Comparison of ENCODE assay signal across 8 cellular contexts in genomic region chr11:1309498-1310314, GRCh38. TPM values are rescaled to one million over a fixed set of nuclear protein-coding genes. Genes with fewer than 3 reads are reported as not detected.
DNase-seq lines count a peak whose midpoint lies in the region; ATAC-seq and TF ChIP-seq lines count a peak whose summit lies in the region.

TOLLIP (minus strand) TSS chr11:1309632; CDS start chr11:1309498, 134 bp downstream.

- H2AFZ ChIP-seq in GM23248: peak within 1 kb of the TSS; percentile 86

- H3K4me3 ChIP-seq in GM23248: peak within 1 kb of the TSS; percentile 72
- peak within 1 kb of the TSS; percentile 65 for H3K4me3 ChIP-seq in fibroblast of mammary gland (ENCODE audit: control insufficient read depth, low read depth, low read length)

- peaks cover 5% of the 10 kb centered on the region for H3K4me1 ChIP-seq in GM23248 (ENCODE audit: insufficient read depth)

- peak within 1 kb of the TSS; percentile 87 to 98 (median 97) for H3K27ac Mint-ChIP-seq in naive thymus-derived CD8-positive, alpha-beta T cell
- peak within 1 kb of the TSS; percentile 95 for H3K27ac Mint-ChIP-seq in stimulated activated naive B cell treated with anti-CD40 and anti-IgM and Interleukin-4, amounts not matched to agents 10 μg/mL and 1 μg/mL and 100 μg/mL, for 72 hours

- no peaks in the 10 kb centered on the region for H3K36me3 ChIP-seq in GM23248 (ENCODE audit: low read depth)

- in situ Hi-C loops in GM23248 (cut with MboI): no loop called here

- peak within 1 kb of the TSS; percentile 90 for H3K9ac ChIP-seq in GM23248

- TF ChIP-seq CTCF in fibroblast of mammary gland (conservative IDR thresholded peaks at IDR 0.05; ENCODE audit: control insufficient read depth, insufficient read depth, low read depth, low read length): peak; percentile 4

- peak within 1 kb of the TSS; percentile 67 for H3K27ac ChIP-seq in GM23248

- ATAC-seq in naive thymus-derived CD8-positive, alpha-beta T cell: peak; percentile 77 to 80
- peak; percentile 76 to 82 for ATAC-seq in stimulated activated naive B cell treated with anti-CD40 and anti-IgM and Interleukin-4, amounts not matched to agents 10 μg/mL and 1 μg/mL and 100 μg/mL, for 72 hours (replicated peaks)

- H3K4me1 Mint-ChIP-seq in naive thymus-derived CD8-positive, alpha-beta T cell: peaks cover 29 to 58% (median 55%) of the 10 kb centered on the region in 4 donors
- peaks cover 35 to 55% of the 10 kb centered on the region in 2 donors for H3K4me1 Mint-ChIP-seq in stimulated activated naive B cell treated with anti-CD40 and anti-IgM and Interleukin-4, amounts not matched to agents 10 μg/mL and 1 μg/mL and 100 μg/mL, for 72 hours

- no peaks in the 10 kb centered on the region for H3K27me3 Mint-ChIP-seq in naive thymus-derived CD8-positive, alpha-beta T cell
- H3K27me3 Mint-ChIP-seq in stimulated activated naive B cell treated with anti-CD40 and anti-IgM and Interleukin-4, amounts not matched to agents 10 μg/mL and 1 μg/mL and 100 μg/mL, for 72 hours: no peaks in the 10 kb centered on the region

- no peaks in the 10 kb centered on the region for H4K20me1 ChIP-seq in GM23248 (ENCODE audit: insufficient read depth)

- peaks cover 0 to 11% (median 0%) of the 10 kb centered on the region in 3 donors for H3K36me3 Mint-ChIP-seq in naive thymus-derived CD8-positive, alpha-beta T cell
- H3K36me3 Mint-ChIP-seq in stimulated activated naive B cell treated with anti-CD40 and anti-IgM and Interleukin-4, amounts not matched to agents 10 μg/mL and 1 μg/mL and 100 μg/mL, for 72 hours: peaks cover 4 to 33% of the 10 kb centered on the region in 2 donors

- peak within 1 kb of the TSS; percentile 68 for H3K4me2 ChIP-seq in GM23248 (ENCODE audit: unreplicated experiment)

- H3K79me2 ChIP-seq in GM23248 (ENCODE audit: insufficient read depth): peaks cover 41% of the 10 kb centered on the region

- H3F3A ChIP-seq in GM23248 (ENCODE audit: insufficient read depth): peaks cover 2% of the 10 kb centered on the region; the same call in 1 of the 2 replicates

- H3K9me2 ChIP-seq in GM23248 (ENCODE audit: insufficient read depth): no peaks in the 10 kb centered on the region

- 1 to 2% methylated on average over 66 to 67 of the region's 97 CpGs for WGBS in GM23248 (ENCODE audit: low coverage in 1 of 2, low lambda C conversion rate in 2 of 2, missing lambda C conversion rate in 2 of 2), 2 experiments

- no peaks in the 10 kb centered on the region for H3K27me3 ChIP-seq in GM23248 (replicated peaks; ENCODE audit: insufficient read depth)

- peak within 1 kb of the TSS; percentile 83 to 93 (median 88) for H3K4me3 Mint-ChIP-seq in naive thymus-derived CD8-positive, alpha-beta T cell
- H3K4me3 Mint-ChIP-seq in stimulated activated naive B cell treated with anti-CD40 and anti-IgM and Interleukin-4, amounts not matched to agents 10 μg/mL and 1 μg/mL and 100 μg/mL, for 72 hours: peak within 1 kb of the TSS; percentile 87 to 90

- DNase-seq in EH (ENCODE audit: low read depth) (peak; percentile 93), GM23248 (peak; percentile 98), Kasumi-1 (lab: John Stamatoyannopoulos, UW) (peak; percentile 93 to 94), RKO (ENCODE audit: low spot score) (peak; percentile 93), fibroblast of mammary gland (ENCODE audit: low read depth) (peak; percentile 86)
- DNase-seq in activated T-helper 1 cell treated with anti-CD3 and anti-CD28 coated beads, Interleukin-2, amount 50 U/mL, for 16 hours (ENCODE audit: low read depth in 1 of 2, low spot score in 1 of 2): peak; percentile 96 to 97
- peak; percentile 95 to 99 (median 99) for DNase-seq in naive thymus-derived CD8-positive, alpha-beta T cell
- peak; percentile 98 for DNase-seq in stimulated activated naive B cell treated with anti-CD40 and anti-IgM and Interleukin-4, amounts not matched to agents 10 μg/mL and 1 μg/mL and 100 μg/mL, for 72 hours

- H3K9me3 ChIP-seq in GM23248 (ENCODE audit: low read depth): peaks cover 3% of the 10 kb centered on the region

- POLR2A ChIA-PET in naive thymus-derived CD8-positive, alpha-beta T cell (lab: Charles Lee): interaction anchor here (0.8 to 4.8 kb wide), 15 partner anchors 9 to 1102 kb away, joined by 3 to 44 read pairs (median 3); partner anchors contain the start of genes BET1L, DUSP8, RIC8A and TSSC4

- H3K9me3 Mint-ChIP-seq in naive thymus-derived CD8-positive, alpha-beta T cell: peaks cover 0 to 9% (median 0%) of the 10 kb centered on the region in 9 donors
- peaks cover 12 to 14% of the 10 kb centered on the region in 2 donors for H3K9me3 Mint-ChIP-seq in stimulated activated naive B cell treated with anti-CD40 and anti-IgM and Interleukin-4, amounts not matched to agents 10 μg/mL and 1 μg/mL and 100 μg/mL, for 72 hours

RNA-seq across cellular contexts. Expression of gene TOLLIP, which starts in this region (rescaled TPM):
- total RNA-seq in GM23248 (2014; rRNA removed; shearing (Covaris generic)): 27.3 and 41.7 TPM in 2 replicates
- polyA plus RNA-seq in GM23248 (2016; fragmentation: Nextera tagmentation; extraction: Ambion mirVana): 53.6 and 57.7 TPM in 2 replicates
- total RNA-seq in naive thymus-derived CD8-positive, alpha-beta T cell: 10 to 100 TPM; 33.8 to 38.6 TPM
- polyA plus RNA-seq in naive thymus-derived CD8-positive, alpha-beta T cell: 10 to 100 TPM; 21.4 to 27.6 (median 23.4) TPM

Comparison
In these comparisons a context has a peak if more than half of its experiments do, and no peak if none do; other contexts are left out.
1. Peak in every context shown above with its lines: DNase-seq, ATAC-seq, H3K4me3 ChIP-seq and H3K27ac ChIP-seq.